ENCODE assay signal across 8 cellular contexts in genomic region chr6:52362443-52363221, GRCh38. TPM values are rescaled to one million over a fixed set of nuclear protein-coding genes. Genes with fewer than 3 reads are reported as not detected.
A peak's percentile ranks its signal among the peaks of the same experiment; 100 is the strongest.
DNase-seq lines count a peak whose midpoint lies in the region; ATAC-seq and TF ChIP-seq lines count a peak whose summit lies in the region.

No MANE protein-coding gene starts in this region.

- H3K9ac ChIP-seq in HUES64 (ENCODE audit: low read depth, low read length) = peak overlapping the region; percentile 64

- no peaks in the 10 kb centered on the region for H3K27me3 Mint-ChIP-seq in memory B cell

- 3% methylated on average over 56 of the region's 56 CpGs for WGBS in HUES64

- ATAC-seq in GM21515 (IDR thresholded peaks at IDR 0.05; ENCODE audit: unreplicated experiment) = peak; percentile 46
- ATAC-seq in memory B cell (ENCODE audit: low read depth) = peak; percentile 52

- peak overlapping the region; percentile 99 for H3K4me3 Mint-ChIP-seq in memory B cell

- DNase-seq in GM03348 (ENCODE audit: low spot score) (peak; percentile 55), WERI-Rb-1 (peak; percentile 55), dermis blood vessel endothelial cell (peak; percentile 44), memory B cell (ENCODE audit: low spot score in 2 of 2) (no peak), OCI-M2 (lab: John Stamatoyannopoulos, UW; ENCODE audit: unreplicated experiment) (no peak)
- peak; percentile 3 to 27 for DNase-seq in stimulated activated CD8-positive, alpha-beta memory T cell treated with anti-CD3 and anti-CD28 coated beads, Interleukin-15, amount 100 ng/mL, for 4 hours (ENCODE audit: low read depth in 2 of 2)

- H3K27ac ChIP-seq in HUES64 (ENCODE audit: low read depth, low read length) (no peak overlapping the region), WERI-Rb-1 (peak overlapping the region; percentile 48)

- H3K36me3 ChIP-seq in HUES64 (ENCODE audit: insufficient read depth, low read length) (peaks cover 3% of the 10 kb centered on the region; the same call in 1 of the 2 replicates), WERI-Rb-1 (no peaks in the 10 kb centered on the region; the same call in 1 of the 2 replicates)

- peaks cover 20% of the 10 kb centered on the region for H3K4me1 Mint-ChIP-seq in memory B cell

- H3K27ac Mint-ChIP-seq in memory B cell = peak overlapping the region; percentile 75

- peaks cover 16% of the 10 kb centered on the region; the same call in 1 of the 2 replicates for H3K4me1 ChIP-seq in HUES64 (ENCODE audit: insufficient read depth, low read length)

- no peaks in the 10 kb centered on the region for H3K9me3 ChIP-seq in HUES64 (ENCODE audit: insufficient read depth, low read depth, low read length)
- no peaks in the 10 kb centered on the region for H3K9me3 ChIP-seq in WERI-Rb-1 (ENCODE audit: severe bottlenecking)

- no peaks in the 10 kb centered on the region for H3K9me3 Mint-ChIP-seq in memory B cell

- H3K27me3 ChIP-seq in HUES64 (ENCODE audit: insufficient read depth, low read length) (peaks cover 19% of the 10 kb centered on the region), WERI-Rb-1 (ENCODE audit: insufficient read depth, low read depth, severe bottlenecking) (no peaks in the 10 kb centered on the region)

- TF ChIP-seq CTCF in WERI-Rb-1 (IDR thresholded peaks at IDR 0.05; ENCODE audit: low read depth, low read length) = peak; percentile 33; the same call in 1 of the 2 replicates

- peak overlapping the region; percentile 85 for H3K4me3 ChIP-seq in HUES64 (ENCODE audit: low read length)
- peak overlapping the region; percentile 93 for H3K4me3 ChIP-seq in WERI-Rb-1 (ENCODE audit: low read depth, low read length)

- no peaks in the 10 kb centered on the region for H3K36me3 Mint-ChIP-seq in memory B cell

RNA-seq across cellular contexts. Expression of gene PAQR8, which starts 0.7 kb away (rescaled TPM):
- 5.4 TPM for polyA plus RNA-seq in HUES64 (2013, experiment 1 of 2)
- 7.7 TPM for polyA plus RNA-seq in HUES64 (2013, experiment 2 of 2)
- 12.4 and 19.4 TPM in 2 replicates for total RNA-seq in dermis blood vessel endothelial cell

RNA-seq across cellular contexts. Expression of gene EFHC1, which starts 57.5 kb away (rescaled TPM):
- 17.0 TPM for polyA plus RNA-seq in HUES64 (2013, experiment 1 of 2)
- 21.8 TPM for polyA plus RNA-seq in HUES64 (2013, experiment 2 of 2)
- total RNA-seq in dermis blood vessel endothelial cell = 9.9 and 11.3 TPM in 2 replicates

Comparison
In these comparisons a context has a peak if more than half of its experiments do, and no peak if none do; other contexts are left out.
1. DNase-seq: peak in GM03348 (single experiment), WERI-Rb-1 (single experiment), dermis blood vessel endothelial cell (single experiment) and stimulated activated CD8-positive, alpha-beta memory T cell treated with anti-CD3 and anti-CD28 coated beads, Interleukin-15, amount 100 ng/mL, for 4 hours (2 of 2); none in memory B cell (0 of 2) and OCI-M2 (single experiment).